In genomic region chr20:33442136-33443005, GRCh38 we compare ENCODE assay signal across 8 cellular contexts. TPM values are rescaled to one million over a fixed set of nuclear protein-coding genes. Genes with fewer than 3 reads are reported as not detected.
DNase-seq lines count a peak whose midpoint lies in the region; ATAC-seq, FAIRE-seq and TF ChIP-seq lines count a peak whose summit lies in the region.

No MANE protein-coding gene starts in this region.

- H3K9ac ChIP-seq in HepG2 (ENCODE audit: insufficient read depth, low read depth, low read length): peak overlapping the region; percentile 66

- no peaks in the 10 kb centered on the region for H3K9me3 ChIP-seq in HepG2 (ENCODE audit: low read length)
- no peaks in the 10 kb centered on the region for H3K9me3 ChIP-seq in tibial artery

- no peak for TF ChIP-seq RAD21 in HepG2 (CRISPR knock-in tag; IDR thresholded peaks at IDR 0.05)

- H3K36me3 Mint-ChIP-seq in activated CD4-positive, alpha-beta T cell treated with anti-CD3 and anti-CD28 coated beads, Interleukin-2, amount 10 ng/mL, durations not matched to agents 24 days and 14 days (ENCODE audit: low read depth): no peaks in the 10 kb centered on the region
- H3K36me3 Mint-ChIP-seq in activated naive CD8-positive, alpha-beta T cell treated with anti-CD3 and anti-CD28 coated beads, Interleukin-2, amount 50 U/mL, for 24 hours (ENCODE audit: low read depth): no peaks in the 10 kb centered on the region

- 39% methylated on average over 9 of the region's 9 CpGs for WGBS in HepG2 (ENCODE audit: low lambda C conversion rate)

- no peak overlapping the region for H2AFZ ChIP-seq in HepG2 (ENCODE audit: low read length)

- intact Hi-C loops in activated CD4-positive, alpha-beta T cell treated with anti-CD3 and anti-CD28 coated beads, Interleukin-2, amount 10 ng/mL, durations not matched to agents 24 days and 14 days (cut with micrococcal nuclease): loop anchor here (5.0 kb wide), 1 partner anchor 225 kb away; the partner anchor contains the start of gene ACTL10
- intact Hi-C loops in HepG2 (cut with micrococcal nuclease; ENCODE audit: unreplicated experiment): loop anchor here (1.0 to 10.0 kb wide), 3 partner anchors 42 to 292 kb away; partner anchors contain the start of genes CDK5RAP1 and ZNF341
- intact Hi-C loops in tibial artery (cut with DNase I; ENCODE audit: low total_unique reads): no loop called here

- peak overlapping the region; percentile 78 for H3K4me3 Mint-ChIP-seq in activated CD4-positive, alpha-beta T cell treated with anti-CD3 and anti-CD28 coated beads, Interleukin-2, amount 10 ng/mL, durations not matched to agents 24 days and 14 days
- H3K4me3 Mint-ChIP-seq in activated naive CD8-positive, alpha-beta T cell treated with anti-CD3 and anti-CD28 coated beads, Interleukin-2, amount 50 U/mL, for 24 hours: peak overlapping the region; percentile 65

- peak overlapping the region; percentile 37 for H3K27ac Mint-ChIP-seq in activated CD4-positive, alpha-beta T cell treated with anti-CD3 and anti-CD28 coated beads, Interleukin-2, amount 10 ng/mL, durations not matched to agents 24 days and 14 days
- H3K27ac Mint-ChIP-seq in activated naive CD8-positive, alpha-beta T cell treated with anti-CD3 and anti-CD28 coated beads, Interleukin-2, amount 50 U/mL, for 24 hours: no peak overlapping the region

- no peaks in the 10 kb centered on the region for H3K79me2 ChIP-seq in HepG2 (ENCODE audit: insufficient read depth, low read length)

- TF ChIP-seq EP300 in HepG2 (IDR thresholded peaks at IDR 0.05; ENCODE audit: low read depth in 2 of 2, low read length in 2 of 2): no peak
- TF ChIP-seq EP300 in HepG2 (CRISPR knock-in tag; IDR thresholded peaks at IDR 0.05; ENCODE audit: borderline replicate concordance): no peak

- no peaks in the 10 kb centered on the region for H3K9me3 Mint-ChIP-seq in activated CD4-positive, alpha-beta T cell treated with anti-CD3 and anti-CD28 coated beads, Interleukin-2, amount 10 ng/mL, durations not matched to agents 24 days and 14 days
- H3K9me3 Mint-ChIP-seq in activated naive CD8-positive, alpha-beta T cell treated with anti-CD3 and anti-CD28 coated beads, Interleukin-2, amount 50 U/mL, for 24 hours: no peaks in the 10 kb centered on the region

- H3K4me1 ChIP-seq in HepG2 (ENCODE audit: insufficient read depth, low read length): peaks cover 54% of the 10 kb centered on the region
- peaks cover 0 to 56% (median 38%) of the 10 kb centered on the region in 4 donors for H3K4me1 ChIP-seq in tibial artery

- H3K36me3 ChIP-seq in HepG2 (replicated peaks in 1 of 2; ENCODE audit: control insufficient read depth in 1 of 2, insufficient read depth in 2 of 2, low read length in 2 of 2): no peaks in the 10 kb centered on the region; a peak in 1 of 5 replicates
- H3K36me3 ChIP-seq in tibial artery: no peaks in the 10 kb centered on the region

- TSS peak; percentile 53 for BruUV-seq in HepG2 (replicated peaks; lab: Mats Ljungman, UMichigan)

- H3K27ac ChIP-seq in HepG2 (ENCODE audit: extremely low read length, insufficient read depth, low read length): no peak overlapping the region
- H3K27ac ChIP-seq in tibial artery: peak overlapping the region; percentile 88 to 93

- peaks cover 11% of the 10 kb centered on the region for H3K27me3 Mint-ChIP-seq in activated CD4-positive, alpha-beta T cell treated with anti-CD3 and anti-CD28 coated beads, Interleukin-2, amount 10 ng/mL, durations not matched to agents 24 days and 14 days
- no peaks in the 10 kb centered on the region for H3K27me3 Mint-ChIP-seq in activated naive CD8-positive, alpha-beta T cell treated with anti-CD3 and anti-CD28 coated beads, Interleukin-2, amount 50 U/mL, for 24 hours

- no peaks in the 10 kb centered on the region for H4K20me1 ChIP-seq in HepG2 (ENCODE audit: insufficient read depth, low read length)

- CTCF ChIA-PET in HepG2 (lab: Yijun Ruan, JAX; ENCODE audit: low intra/inter-chr PET ratio, low total read pairs): no interaction called here

- peaks cover 16% of the 10 kb centered on the region for H3K4me1 Mint-ChIP-seq in activated CD4-positive, alpha-beta T cell treated with anti-CD3 and anti-CD28 coated beads, Interleukin-2, amount 10 ng/mL, durations not matched to agents 24 days and 14 days
- peaks cover 17% of the 10 kb centered on the region for H3K4me1 Mint-ChIP-seq in activated naive CD8-positive, alpha-beta T cell treated with anti-CD3 and anti-CD28 coated beads, Interleukin-2, amount 50 U/mL, for 24 hours

- H3K4me3 ChIP-seq in HepG2 (replicated peaks in 1 of 3; ENCODE audit: insufficient read depth in 1 of 3, low read depth in 2 of 3, low read length in 3 of 3) (peak overlapping the region; percentile 64 to 95 (median 72)), tibial artery (peak overlapping the region; percentile 71 to 77)

- ATAC-seq in activated naive CD8-positive, alpha-beta T cell treated with anti-CD3 and anti-CD28 coated beads, Interleukin-2, amount 50 U/mL, for 24 hours: no peak
- peak; percentile 8 for ATAC-seq in HepG2
- ATAC-seq in GM19351 (IDR thresholded peaks at IDR 0.05; ENCODE audit: unreplicated experiment): no peak

- H3K27me3 ChIP-seq in HepG2 (ENCODE audit: control insufficient read depth in 1 of 2, insufficient read depth in 2 of 2, low read length in 2 of 2): peaks cover 0 to 10% of the 10 kb centered on the region in 2 experiments; a peak in 2 of 5 replicates
- no peaks in the 10 kb centered on the region for H3K27me3 ChIP-seq in tibial artery

- POLR2A ChIA-PET in HepG2 (lab: Yijun Ruan, JAX): interaction anchor here (1.2 to 4.4 kb wide), 10 partner anchors 11 to 230 kb away, joined by 3 to 36 read pairs (median 9); partner anchors contain the start of genes CBFA2T2 and CDK5RAP1

- FAIRE-seq in HepG2 (lab: Jason Lieb, UNC): peak; percentile 15

- TF ChIP-seq POLR2A in HepG2 (IDR thresholded peaks at IDR 0.05; ENCODE audit: insufficient read depth in 1 of 2, low read depth in 2 of 2, low read length in 2 of 2): no peak

- H3K4me2 ChIP-seq in HepG2 (ENCODE audit: low read depth, low read length): peak overlapping the region; percentile 97

- peak; percentile 61 for DNase-seq in activated CD4-positive, alpha-beta T cell treated with anti-CD3 and anti-CD28 coated beads, Interleukin-2, amount 10 ng/mL, durations not matched to agents 24 days and 14 days
- DNase-seq in activated CD4-positive, alpha-beta T cell treated with anti-CD3 and anti-CD28 coated beads, Interleukin-2, amount 50 U/mL, for 1 hour: no peak
- no peak for DNase-seq in activated naive CD8-positive, alpha-beta T cell treated with anti-CD3 and anti-CD28 coated beads, Interleukin-2, amount 50 U/mL, for 24 hours
- DNase-seq in HepG2 (ENCODE audit: low spot score) (no peak), tibial artery (no peak), iPS-NIHi11 (ENCODE audit: low spot score) (no peak), GF-D8 (lab: John Stamatoyannopoulos, UW) (no peak)

- in situ Hi-C loops in HepG2 (cut with HindIII; ENCODE audit: extremely low pct_ligation_motif_present, low pct_unique_long_range_greater_than_20kb): no loop called here

- TF ChIP-seq CTCF in HepG2 (CRISPR knock-in tag; IDR thresholded peaks at IDR 0.05) (no peak), tibial artery (IDR thresholded peaks at IDR 0.05) (no peak)

RNA-seq across cellular contexts. Expression of gene SNTA1, which starts 1.2 kb away (rescaled TPM):
- 0.91 and 1.0 TPM in 2 replicates for total RNA-seq in activated CD4-positive, alpha-beta T cell treated with anti-CD3 and anti-CD28 coated beads, Interleukin-2, amount 10 ng/mL, durations not matched to agents 24 days and 14 days
- 14.8 and 16.4 TPM in 2 replicates for total RNA-seq in HepG2 (2016; rRNA removed; fragmentation: Illumina TruSeq; extraction: Trizol)
- total RNA-seq in HepG2 (2016; cell fraction: cytosol; rRNA removed; fragmentation: Illumina TruSeq; extraction: Trizol; ENCODE audit: low read depth): 21.1 and 21.6 TPM in 2 replicates
- total RNA-seq in HepG2 (2016; cell fraction: insoluble cytoplasmic fraction; rRNA removed; fragmentation: Illumina TruSeq; extraction: Trizol): 13.2 and 16.1 TPM in 2 replicates
- total RNA-seq in HepG2 (2016; cell fraction: membrane; rRNA removed; fragmentation: Illumina TruSeq; extraction: Trizol): 33.7 and 34.5 TPM in 2 replicates
- 7.4 and 8.0 TPM in 2 replicates for total RNA-seq in HepG2 (2016; cell fraction: nucleus; rRNA removed; fragmentation: Illumina TruSeq; extraction: Trizol)
- polyA plus RNA-seq in HepG2 (2011; rRNA removed): 18.3 and 21.2 TPM in 2 replicates
- 18.9 and 24.9 TPM in 2 replicates for polyA plus RNA-seq in HepG2 (2011; cell fraction: cytosol; rRNA removed)
- polyA plus RNA-seq in HepG2 (2011; cell fraction: nucleus; rRNA removed): 15.4 and 17.2 TPM in 2 replicates
- 9.0 and 11.0 TPM in 2 replicates for polyA plus RNA-seq in HepG2 (2012)
- 26.2 and 27.1 TPM in 2 replicates for polyA plus RNA-seq in HepG2 (2016; cell fraction: cytosol; fragmentation: Illumina TruSeq; extraction: Trizol; ENCODE audit: low read depth)
- 14.6 and 16.1 TPM in 2 replicates for polyA plus RNA-seq in HepG2 (2016; cell fraction: insoluble cytoplasmic fraction; fragmentation: Illumina TruSeq; extraction: Trizol; ENCODE audit: low read depth)
- 32.9 and 35.0 TPM in 2 replicates for polyA plus RNA-seq in HepG2 (2016; cell fraction: membrane; fragmentation: Illumina TruSeq; extraction: Trizol; ENCODE audit: low read depth)
- 13.5 and 15.1 TPM in 2 replicates for polyA plus RNA-seq in HepG2 (2016; cell fraction: nucleus; fragmentation: Illumina TruSeq; extraction: Trizol; ENCODE audit: insufficient read depth, low read depth)
- polyA minus RNA-seq in HepG2 (2011; rRNA and poly(A)+ RNA removed; ENCODE audit: low replicate concordance): 11.3 and 23.6 TPM in 2 replicates
- polyA minus RNA-seq in HepG2 (2011; cell fraction: cytosol; rRNA and poly(A)+ RNA removed): 10.6 and 10.7 TPM in 2 replicates
- polyA minus RNA-seq in HepG2 (2011; cell fraction: nucleus; rRNA and poly(A)+ RNA removed): 3.6 and 4.5 TPM in 2 replicates

RNA-seq across cellular contexts. Expression of gene CDK5RAP1, which starts 41.1 kb away (rescaled TPM):
- total RNA-seq in activated CD4-positive, alpha-beta T cell treated with anti-CD3 and anti-CD28 coated beads, Interleukin-2, amount 10 ng/mL, durations not matched to agents 24 days and 14 days: 49.9 and 52.9 TPM in 2 replicates
- 98.2 and 104 TPM in 2 replicates for total RNA-seq in HepG2 (2016; rRNA removed; fragmentation: Illumina TruSeq; extraction: Trizol)
- 18.5 and 25.5 TPM in 2 replicates for total RNA-seq in HepG2 (2016; cell fraction: cytosol; rRNA removed; fragmentation: Illumina TruSeq; extraction: Trizol; ENCODE audit: low read depth)
- total RNA-seq in HepG2 (2016; cell fraction: insoluble cytoplasmic fraction; rRNA removed; fragmentation: Illumina TruSeq; extraction: Trizol): 93.5 and 105 TPM in 2 replicates
- 26.4 and 27.7 TPM in 2 replicates for total RNA-seq in HepG2 (2016; cell fraction: membrane; rRNA removed; fragmentation: Illumina TruSeq; extraction: Trizol)
- 58.6 and 74.7 TPM in 2 replicates for total RNA-seq in HepG2 (2016; cell fraction: nucleus; rRNA removed; fragmentation: Illumina TruSeq; extraction: Trizol)
- 52.9 and 53.6 TPM in 2 replicates for polyA plus RNA-seq in HepG2 (2011; rRNA removed)
- 47.3 and 49.4 TPM in 2 replicates for polyA plus RNA-seq in HepG2 (2011; cell fraction: cytosol; rRNA removed)
- polyA plus RNA-seq in HepG2 (2011; cell fraction: nucleus; rRNA removed): 76.2 and 82.6 TPM in 2 replicates
- polyA plus RNA-seq in HepG2 (2012): 44.4 and 51.1 TPM in 2 replicates
- 10.1 and 10.8 TPM in 2 replicates for polyA plus RNA-seq in HepG2 (2016; cell fraction: cytosol; fragmentation: Illumina TruSeq; extraction: Trizol; ENCODE audit: low read depth)
- polyA plus RNA-seq in HepG2 (2016; cell fraction: insoluble cytoplasmic fraction; fragmentation: Illumina TruSeq; extraction: Trizol; ENCODE audit: low read depth): 79.4 and 80.6 TPM in 2 replicates
- 13.2 and 15.4 TPM in 2 replicates for polyA plus RNA-seq in HepG2 (2016; cell fraction: membrane; fragmentation: Illumina TruSeq; extraction: Trizol; ENCODE audit: low read depth)
- 158 TPM in 2 replicates for polyA plus RNA-seq in HepG2 (2016; cell fraction: nucleus; fragmentation: Illumina TruSeq; extraction: Trizol; ENCODE audit: insufficient read depth, low read depth)
- 54.6 and 84.0 TPM in 2 replicates for polyA minus RNA-seq in HepG2 (2011; rRNA and poly(A)+ RNA removed; ENCODE audit: low replicate concordance)
- polyA minus RNA-seq in HepG2 (2011; cell fraction: cytosol; rRNA and poly(A)+ RNA removed): 22.6 and 31.7 TPM in 2 replicates
- 50.5 and 51.2 TPM in 2 replicates for polyA minus RNA-seq in HepG2 (2011; cell fraction: nucleus; rRNA and poly(A)+ RNA removed)

RNA-seq across cellular contexts. Expression of gene CBFA2T2, which starts 47.5 kb away (rescaled TPM):
- 12.9 TPM in 2 replicates for total RNA-seq in activated CD4-positive, alpha-beta T cell treated with anti-CD3 and anti-CD28 coated beads, Interleukin-2, amount 10 ng/mL, durations not matched to agents 24 days and 14 days
- total RNA-seq in HepG2 (2016; rRNA removed; fragmentation: Illumina TruSeq; extraction: Trizol): 6.3 and 7.3 TPM in 2 replicates
- 25.1 and 25.7 TPM in 2 replicates for total RNA-seq in HepG2 (2016; cell fraction: cytosol; rRNA removed; fragmentation: Illumina TruSeq; extraction: Trizol; ENCODE audit: low read depth)
- 6.0 and 6.8 TPM in 2 replicates for total RNA-seq in HepG2 (2016; cell fraction: insoluble cytoplasmic fraction; rRNA removed; fragmentation: Illumina TruSeq; extraction: Trizol)
- total RNA-seq in HepG2 (2016; cell fraction: membrane; rRNA removed; fragmentation: Illumina TruSeq; extraction: Trizol): 9.8 and 12.2 TPM in 2 replicates
- 7.8 and 8.4 TPM in 2 replicates for total RNA-seq in HepG2 (2016; cell fraction: nucleus; rRNA removed; fragmentation: Illumina TruSeq; extraction: Trizol)
- 20.8 and 21.2 TPM in 2 replicates for polyA plus RNA-seq in HepG2 (2011; rRNA removed)
- 13.2 and 14.1 TPM in 2 replicates for polyA plus RNA-seq in HepG2 (2011; cell fraction: cytosol; rRNA removed)
- 31.7 and 33.2 TPM in 2 replicates for polyA plus RNA-seq in HepG2 (2011; cell fraction: nucleus; rRNA removed)
- polyA plus RNA-seq in HepG2 (2012): 10.5 and 11.1 TPM in 2 replicates
- polyA plus RNA-seq in HepG2 (2016; cell fraction: cytosol; fragmentation: Illumina TruSeq; extraction: Trizol; ENCODE audit: low read depth): 1.3 and 2.1 TPM in 2 replicates
- polyA plus RNA-seq in HepG2 (2016; cell fraction: insoluble cytoplasmic fraction; fragmentation: Illumina TruSeq; extraction: Trizol; ENCODE audit: low read depth): 8.7 and 11.6 TPM in 2 replicates
- polyA plus RNA-seq in HepG2 (2016; cell fraction: membrane; fragmentation: Illumina TruSeq; extraction: Trizol; ENCODE audit: low read depth): 4.1 and 4.7 TPM in 2 replicates
- polyA plus RNA-seq in HepG2 (2016; cell fraction: nucleus; fragmentation: Illumina TruSeq; extraction: Trizol; ENCODE audit: insufficient read depth, low read depth): 20.8 and 24.2 TPM in 2 replicates
- 20.8 and 48.6 TPM in 2 replicates for polyA minus RNA-seq in HepG2 (2011; rRNA and poly(A)+ RNA removed; ENCODE audit: low replicate concordance)
- 24.4 TPM in 2 replicates for polyA minus RNA-seq in HepG2 (2011; cell fraction: cytosol; rRNA and poly(A)+ RNA removed)
- polyA minus RNA-seq in HepG2 (2011; cell fraction: nucleus; rRNA and poly(A)+ RNA removed): 17.0 and 21.1 TPM in 2 replicates
